In genomic region chr6:8993111-8993510, GRCh38 we compare ENCODE assay signal across 20 cellular contexts.
DNase-seq lines count a peak whose midpoint lies in the region; ATAC-seq and TF ChIP-seq lines count a peak whose summit lies in the region.
"Had no signal": no experiment of that assay in that cellular context is flagged by ENCODE, and none has a peak within 500 bp of the region (broad histone marks: within the 10 kb centered on the region; RNA-seq: fewer than 3 reads in every experiment).

No MANE protein-coding gene starts in this region.

- no peaks in the 10 kb centered on the region for H3K27me3 ChIP-seq in gastrocnemius medialis
- H3K27me3 ChIP-seq: BLaER1 had no signal

- in situ Hi-C loops in gastrocnemius medialis (cut with MboI; ENCODE audit: low sequenced_read_pairs in 4 of 4) = loop anchor here in 2 of 4 donors (25.0 kb wide), 1 partner anchor 1444 kb away; no protein-coding TSS in a partner anchor

- H3K4me3 ChIP-seq in gastrocnemius medialis = no peak overlapping the region
- H3K4me3 ChIP-seq: BLaER1, GM23248 had no signal

- no peak for ATAC-seq in gastrocnemius medialis
- ATAC-seq: CD8-positive, alpha-beta T cell; HCT116 had no signal

- no peaks in the 10 kb centered on the region for H3K9me3 ChIP-seq in gastrocnemius medialis
- H3K9me3 ChIP-seq: BLaER1, Caco-2 had no signal

- no peaks in the 10 kb centered on the region for H3K4me1 ChIP-seq in gastrocnemius medialis
- H3K4me1 ChIP-seq: BLaER1 had no signal

- DNase-seq in DMS53 (lab: John Stamatoyannopoulos, UW) = peak; percentile 4
- DNase-seq in DMS53 treated with DMSO at 0.1 percent for 48 hours (lab: John Stamatoyannopoulos, UW; ENCODE audit: unreplicated experiment) = no peak
- DNase-seq in epithelial cell of prostate (ENCODE audit: low read depth, low spot score) = peak; percentile 8
- DNase-seq in kidney tubule cell (ENCODE audit: low spot score) = peak; percentile 54
- DNase-seq in renal cortical epithelial cell (ENCODE audit: low read depth) = peak; percentile 8
- no peak for DNase-seq in SHP77 (lab: John Stamatoyannopoulos, UW)
- no peak for DNase-seq in gastrocnemius medialis
- no peak for DNase-seq in hypothalamus (lab: John Stamatoyannopoulos, UW)
- DNase-seq: Caco-2; CD4-positive, CD25-positive, alpha-beta regulatory T cell; CD8-positive, alpha-beta T cell; DMS153; DMS79 treated with DMSO at 0.1 percent for 48 hours; GF-D8; GM23248; H9 had no signal

- H3K27ac ChIP-seq in epithelial cell of prostate (no peak overlapping the region), gastrocnemius medialis (no peak overlapping the region)
- H3K27ac ChIP-seq: 22Rv1, BLaER1, C4-2B, GM23248 had no signal

- TF ChIP-seq CTCF in gastrocnemius medialis (IDR thresholded peaks at IDR 0.05 in 4 of 5, conservative IDR thresholded peaks at IDR 0.05 in 1 of 5) = no peak

- intact Hi-C loops in gastrocnemius medialis (cut with DNase I; ENCODE audit: low total_unique reads) = no loop called here

- H3K36me3 ChIP-seq in gastrocnemius medialis = no peaks in the 10 kb centered on the region
- H3K36me3 ChIP-seq: BLaER1 had no signal

- TF ChIP-seq POLR2A in gastrocnemius medialis (IDR thresholded peaks at IDR 0.05) = no peak

Comparison
In these comparisons a context has a peak if more than half of its experiments do, and no peak if none do; other contexts are left out.
1. DNase-seq: peak in DMS53 (single experiment), epithelial cell of prostate (single experiment), kidney tubule cell (single experiment) and renal cortical epithelial cell (single experiment); none in DMS53 treated with DMSO at 0.1 percent for 48 hours (single experiment), SHP77 (0 of 2), gastrocnemius medialis (0 of 2) and hypothalamus (0 of 51).